In genomic region chr1:6582370-6582769, GRCh38 we compare ENCODE assay signal across 13 cellular contexts. TPM values are rescaled to one million over a fixed set of nuclear protein-coding genes. Genes with fewer than 3 reads are reported as not detected.
A peak's percentile ranks its signal among the peaks of the same experiment; 100 is the strongest.
DNase-seq lines count a peak whose midpoint lies in the region; ATAC-seq and TF ChIP-seq lines count a peak whose summit lies in the region.
"Had no signal": no experiment of that assay in that cellular context is flagged by ENCODE, and none has a peak within 500 bp of the region (broad histone marks: within the 10 kb centered on the region; RNA-seq: fewer than 3 reads in every experiment).

No MANE protein-coding gene starts in this region.

- TF ChIP-seq CTCF in right lobe of liver (IDR thresholded peaks at IDR 0.05) (no peak), tibial nerve (IDR thresholded peaks at IDR 0.05) (no peak)

- WGBS in right lobe of liver (ENCODE audit: insufficient coverage, low coverage, low lambda C conversion rate, missing lambda C conversion rate), result 11% methylated on average over 1 of the region's 1 CpG
- WGBS in tibial nerve, 2 donors, result 87 to 100% methylated on average over 1 of the region's 1 CpG

- H3K27me3 ChIP-seq in right lobe of liver (no peaks in the 10 kb centered on the region), tibial nerve (no peaks in the 10 kb centered on the region)

- ATAC-seq in activated T-cell treated with anti-CD3 and anti-CD28 coated beads, Interleukin-2, amount 50 U/mL, for 4 hours, result no peak
- ATAC-seq in right lobe of liver, result peak; percentile 50 to 63 (median 58)
- no peak for ATAC-seq in HG03520 (IDR thresholded peaks at IDR 0.05; ENCODE audit: unreplicated experiment)
- ATAC-seq: HCT116 had no signal

- TF ChIP-seq POLR2A in right lobe of liver (IDR thresholded peaks at IDR 0.05), result peak; percentile 13
- no peak for TF ChIP-seq POLR2A in tibial nerve (IDR thresholded peaks at IDR 0.05)

- H3K27ac Mint-ChIP-seq in activated CD4-positive, alpha-beta memory T cell treated with anti-CD3 and anti-CD28 coated beads for 36 hours, result peak overlapping the region; percentile 65

- H3K9me3 ChIP-seq in right lobe of liver, result no peaks in the 10 kb centered on the region
- no peaks in the 10 kb centered on the region for H3K9me3 ChIP-seq in tibial nerve
- H3K9me3 ChIP-seq: SK-N-SH had no signal

- H3K4me3 Mint-ChIP-seq in activated T-cell treated with anti-CD3 and anti-CD28 coated beads, Interleukin-2, amount 50 U/mL, for 4 hours, result peak overlapping the region; percentile 88
- H3K4me3 Mint-ChIP-seq in activated CD4-positive, alpha-beta memory T cell treated with anti-CD3 and anti-CD28 coated beads for 36 hours, result no peak overlapping the region

- TF ChIP-seq EP300 in tibial nerve (IDR thresholded peaks at IDR 0.05), result no peak

- peaks cover 40% of the 10 kb centered on the region for H3K4me1 Mint-ChIP-seq in activated T-cell treated with anti-CD3 and anti-CD28 coated beads, Interleukin-2, amount 50 U/mL, for 4 hours (ENCODE audit: low read depth)
- peaks cover 45% of the 10 kb centered on the region for H3K4me1 Mint-ChIP-seq in activated CD4-positive, alpha-beta memory T cell treated with anti-CD3 and anti-CD28 coated beads for 36 hours (ENCODE audit: low read depth)

- intact Hi-C loops in activated CD4-positive, alpha-beta memory T cell treated with anti-CD3 and anti-CD28 coated beads for 36 hours (cut with micrococcal nuclease), result no loop called here
- intact Hi-C loops in right lobe of liver (cut with DNase I), result no loop called here

- H3K9me3 Mint-ChIP-seq in activated T-cell treated with anti-CD3 and anti-CD28 coated beads, Interleukin-2, amount 50 U/mL, for 4 hours, result no peaks in the 10 kb centered on the region
- H3K9me3 Mint-ChIP-seq in activated CD4-positive, alpha-beta memory T cell treated with anti-CD3 and anti-CD28 coated beads for 36 hours, result no peaks in the 10 kb centered on the region

- H3K4me3 ChIP-seq in right lobe of liver (peak overlapping the region in 2 of 3 donors; percentile 3 to 12), tibial nerve (no peak overlapping the region)
- H3K4me3 ChIP-seq: smooth muscle cell had no signal

- no peaks in the 10 kb centered on the region for H3K27me3 Mint-ChIP-seq in activated T-cell treated with anti-CD3 and anti-CD28 coated beads, Interleukin-2, amount 50 U/mL, for 4 hours (ENCODE audit: low read depth)
- H3K27me3 Mint-ChIP-seq in activated CD4-positive, alpha-beta memory T cell treated with anti-CD3 and anti-CD28 coated beads for 36 hours, result no peaks in the 10 kb centered on the region

- CTCF ChIA-PET in activated CD4-positive, alpha-beta memory T cell treated with anti-CD3 and anti-CD28 coated beads for 36 hours (lab: Charles Lee), result interaction anchor here (1.2 to 3.2 kb wide), 4 partner anchors 16 to 92 kb away, joined by 3 to 26 read pairs (median 3); partner anchors contain the start of genes NOL9, PLEKHG5 and TAS1R1

- POLR2A ChIA-PET in activated CD4-positive, alpha-beta memory T cell treated with anti-CD3 and anti-CD28 coated beads for 36 hours (lab: Charles Lee), result no interaction called here

- DNase-seq in activated T-cell treated with anti-CD3 and anti-CD28 coated beads, Interleukin-2, amount 50 U/mL, for 4 hours, result no peak
- no peak for DNase-seq in activated T-cell treated with anti-CD3 and anti-CD28 coated beads, Interleukin-2, amount 50 U/mL, for 1 hour
- no peak for DNase-seq in activated CD4-positive, alpha-beta memory T cell treated with anti-CD3 and anti-CD28 coated beads for 36 hours
- DNase-seq in right lobe of liver, result peak; percentile 77 to 88 (median 85)
- DNase-seq in tibial nerve (ENCODE audit: low spot score in 2 of 2), result no peak
- DNase-seq in NCI-H345 treated with DMSO at 0.1 percent for 48 hours (lab: John Stamatoyannopoulos, UW; ENCODE audit: unreplicated experiment), result no peak
- DNase-seq in hypothalamus (lab: John Stamatoyannopoulos, UW), result no peak
- DNase-seq: NCI-H2107, SK-N-SH had no signal

- H3K27ac ChIP-seq in right lobe of liver (peak overlapping the region; percentile 54 to 92 (median 87)), tibial nerve (peak overlapping the region in 3 of 4 donors; percentile 33 to 40 (median 38))

- H3K4me1 ChIP-seq in right lobe of liver (peaks cover 0 to 45% (median 24%) of the 10 kb centered on the region in 4 donors), tibial nerve (peaks cover 0 to 53% (median 26%) of the 10 kb centered on the region in 4 donors)

- H3K36me3 Mint-ChIP-seq in activated T-cell treated with anti-CD3 and anti-CD28 coated beads, Interleukin-2, amount 50 U/mL, for 4 hours (ENCODE audit: insufficient read depth), result no peaks in the 10 kb centered on the region
- H3K36me3 Mint-ChIP-seq in activated CD4-positive, alpha-beta memory T cell treated with anti-CD3 and anti-CD28 coated beads for 36 hours, result peaks cover 3% of the 10 kb centered on the region

- H3K36me3 ChIP-seq in right lobe of liver (no peaks in the 10 kb centered on the region), tibial nerve (peaks cover 0 to 32% (median 0%) of the 10 kb centered on the region in 3 donors)

RNA-seq across cellular contexts. Expression of gene ZBTB48, which starts 2.6 kb away (rescaled TPM):
- 10 to 100 TPM; 32.1 to 37.6 (median 33.7) TPM for total RNA-seq in activated T-cell treated with anti-CD3 and anti-CD28 coated beads, Interleukin-2, amount 50 U/mL, for 4 hours
- total RNA-seq in activated CD4-positive, alpha-beta memory T cell treated with anti-CD3 and anti-CD28 coated beads for 36 hours, result 10 to 100 TPM; 24.6 to 28.1 TPM
- total RNA-seq in right lobe of liver (10 to 100 TPM in 4 of 6 experiments, 1 to 10 TPM in 2; 5.9 to 43.1 (median 19.5) TPM), tibial nerve (10 to 100 TPM; 27.5 to 41.1 (median 33.6) TPM)

RNA-seq across cellular contexts. Expression of gene KLHL21, which starts 20.3 kb away (rescaled TPM):
- total RNA-seq in activated T-cell treated with anti-CD3 and anti-CD28 coated beads, Interleukin-2, amount 50 U/mL, for 4 hours, result 10 to 100 TPM; 49.5 to 54.9 (median 51.4) TPM
- total RNA-seq in activated CD4-positive, alpha-beta memory T cell treated with anti-CD3 and anti-CD28 coated beads for 36 hours, result 10 to 100 TPM; 18.1 to 19.4 TPM
- 10 to 100 TPM; 12.1 to 24.6 (median 20.0) TPM for total RNA-seq in right lobe of liver
- total RNA-seq in tibial nerve, result 10 to 100 TPM; 59.4 to 79.2 (median 72.5) TPM

RNA-seq across cellular contexts. Expression of gene TAS1R1, which starts 27.3 kb away (rescaled TPM):
- not detected for total RNA-seq in activated T-cell treated with anti-CD3 and anti-CD28 coated beads, Interleukin-2, amount 50 U/mL, for 4 hours
- not detected for total RNA-seq in activated CD4-positive, alpha-beta memory T cell treated with anti-CD3 and anti-CD28 coated beads for 36 hours
- total RNA-seq in right lobe of liver, result under 1 TPM in 1 of 6 experiments, not detected in 5; 0.26 TPM
- total RNA-seq in tibial nerve, result under 1 TPM in 2 of 4 donors, not detected in 2; 0.22 to 0.78 TPM
- total RNA-seq: kidney epithelial cell, smooth muscle cell had no signal

RNA-seq across cellular contexts. Expression of gene NOL9, which starts 28.1 kb away (rescaled TPM):
- 10 to 100 TPM; 69.3 to 80.2 (median 76.5) TPM for total RNA-seq in activated T-cell treated with anti-CD3 and anti-CD28 coated beads, Interleukin-2, amount 50 U/mL, for 4 hours
- 10 to 100 TPM; 29.8 to 32.5 TPM for total RNA-seq in activated CD4-positive, alpha-beta memory T cell treated with anti-CD3 and anti-CD28 coated beads for 36 hours
- total RNA-seq in right lobe of liver (10 to 100 TPM in 3 of 6 experiments, 1 to 10 TPM in 3; 8.9 to 13.1 (median 10.7) TPM), tibial nerve (10 to 100 TPM; 17.9 to 30.9 (median 26.0) TPM)

RNA-seq across cellular contexts. Expression of gene PHF13, which starts 31.2 kb away (rescaled TPM):
- 10 to 100 TPM; 10.5 to 14.4 (median 10.9) TPM for total RNA-seq in activated T-cell treated with anti-CD3 and anti-CD28 coated beads, Interleukin-2, amount 50 U/mL, for 4 hours
- total RNA-seq in activated CD4-positive, alpha-beta memory T cell treated with anti-CD3 and anti-CD28 coated beads for 36 hours, result 10 to 100 TPM; 16.8 to 16.9 TPM
- total RNA-seq in right lobe of liver, result 1 to 10 TPM; 2.7 to 6.2 (median 4.5) TPM
- 10 to 100 TPM; 12.9 to 17.7 (median 15.7) TPM for total RNA-seq in tibial nerve

Comparison
In these comparisons a context has a peak if more than half of its experiments do, and no peak if none do; other contexts are left out.
1. ATAC-seq: peak in right lobe of liver (4 of 4); none in activated T-cell treated with anti-CD3 and anti-CD28 coated beads, Interleukin-2, amount 50 U/mL, for 4 hours (0 of 2) and HG03520 (single experiment).
2. DNase-seq: peak in right lobe of liver (3 of 3); none in activated T-cell treated with anti-CD3 and anti-CD28 coated beads, Interleukin-2, amount 50 U/mL, for 4 hours (single experiment), activated T-cell treated with anti-CD3 and anti-CD28 coated beads, Interleukin-2, amount 50 U/mL, for 1 hour (single experiment), activated CD4-positive, alpha-beta memory T cell treated with anti-CD3 and anti-CD28 coated beads for 36 hours (single experiment), tibial nerve (0 of 2), NCI-H345 treated with DMSO at 0.1 percent for 48 hours (single experiment) and hypothalamus (0 of 51).
3. H3K4me3 ChIP-seq: peak in right lobe of liver (2 of 3); none in tibial nerve (0 of 4).